Comparison of ENCODE assay signal across 16 cellular contexts in genomic region chr1:99176753-99177152, GRCh38.
A peak's percentile ranks its signal among the peaks of the same experiment; 100 is the strongest.
DNase-seq lines count a peak whose midpoint lies in the region; ATAC-seq and TF ChIP-seq lines count a peak whose summit lies in the region.
"Had no signal": no experiment of that assay in that cellular context is flagged by ENCODE, and none has a peak within 500 bp of the region (broad histone marks: within the 10 kb centered on the region; RNA-seq: fewer than 3 reads in every experiment).

No MANE protein-coding gene starts in this region.

- CTCF ChIA-PET in IMR-90 (lab: Yijun Ruan, JAX): interaction anchor here (0.6 kb wide), 1 partner anchor 1181 kb away, joined by 3 read pairs; no protein-coding TSS in a partner anchor
- CTCF ChIA-PET in PC-3 (lab: Charles Lee): no interaction called here

- H3K4me1 ChIP-seq in IMR-90 (ENCODE audit: control insufficient read depth, insufficient read depth, low read length) (no peaks in the 10 kb centered on the region), PC-3 (ENCODE audit: insufficient read depth, low read length) (peaks cover 30% of the 10 kb centered on the region), neural progenitor cell (no peaks in the 10 kb centered on the region)

- no peak overlapping the region for H2BK20ac ChIP-seq in IMR-90 (ENCODE audit: low read depth, low read length)

- no peak overlapping the region for H2BK5ac ChIP-seq in IMR-90 (ENCODE audit: low read depth, low read length, poor library complexity, severe bottlenecking)

- no peak overlapping the region for H3K14ac ChIP-seq in IMR-90 (replicated peaks; ENCODE audit: low read depth, low read length)

- POLR2A ChIA-PET in IMR-90 (lab: Charles Lee; ENCODE audit: unreplicated experiment): interaction anchor here (0.6 kb wide), 1 partner anchor 478 kb away, joined by 6 read pairs; no protein-coding TSS in a partner anchor
- POLR2A ChIA-PET in PC-3 (lab: Charles Lee; ENCODE audit: unreplicated experiment): interaction anchor here (0.6 kb wide), 1 partner anchor 292 kb away, joined by 4 read pairs; no protein-coding TSS in a partner anchor

- H3K9me3 ChIP-seq in IMR-90 (ENCODE audit: control insufficient read depth, insufficient read depth, low read length) (no peaks in the 10 kb centered on the region), PC-3 (ENCODE audit: low read length) (no peaks in the 10 kb centered on the region), neural progenitor cell (ENCODE audit: low read depth) (no peaks in the 10 kb centered on the region)

- H3K36me3 ChIP-seq in IMR-90 (ENCODE audit: control insufficient read depth, insufficient read depth, low read length): no peaks in the 10 kb centered on the region
- no peaks in the 10 kb centered on the region for H3K36me3 ChIP-seq in PC-3 (ENCODE audit: low read depth, low read length)
- H3K36me3 ChIP-seq in brain microvascular endothelial cell (replicated peaks): no peaks in the 10 kb centered on the region
- no peaks in the 10 kb centered on the region for H3K36me3 ChIP-seq in neural progenitor cell
- H3K36me3 ChIP-seq: MG63 had no signal

- H3K4me3 ChIP-seq in IMR-90 (ENCODE audit: insufficient read depth, low read depth, low read length) (no peak overlapping the region), PC-3 (ENCODE audit: low read length) (no peak overlapping the region), brain microvascular endothelial cell (ENCODE audit: low read depth, low read length) (no peak overlapping the region), neural progenitor cell (no peak overlapping the region)
- H3K4me3 ChIP-seq: MG63 had no signal

- no peak overlapping the region for H3K27ac ChIP-seq in IMR-90 (ENCODE audit: insufficient read depth, low read length)
- no peak overlapping the region for H3K27ac ChIP-seq in PC-3 (ENCODE audit: low read length)
- no peak overlapping the region for H3K27ac ChIP-seq in brain microvascular endothelial cell
- H3K27ac ChIP-seq in neural progenitor cell: no peak overlapping the region

- TF ChIP-seq CTCF in IMR-90 (conservative IDR thresholded peaks at IDR 0.05; ENCODE audit: low read depth, low read length) (no peak), PC-3 (conservative IDR thresholded peaks at IDR 0.05; ENCODE audit: low read depth, low read length) (no peak), brain microvascular endothelial cell (IDR thresholded peaks at IDR 0.05; ENCODE audit: low read depth, low read length, missing control alignments) (no peak), neural progenitor cell (IDR thresholded peaks at IDR 0.05) (no peak)

- H3K27me3 Mint-ChIP-seq in neural progenitor cell (ENCODE audit: insufficient read depth, low read depth): no peaks in the 10 kb centered on the region

- H3K4me2 ChIP-seq in IMR-90 (ENCODE audit: low read depth, low read length) (peak overlapping the region; percentile 50; the same call in 1 of the 2 replicates), PC-3 (ENCODE audit: low read length) (peak overlapping the region; percentile 15), neural progenitor cell (no peak overlapping the region)

- H2BK15ac ChIP-seq in IMR-90 (ENCODE audit: low read depth, low read length): no peak overlapping the region

- WGBS in IMR-90 (ENCODE audit: extremely low coverage in 2 of 2, insufficient read length in 1 of 2), 2 experiments: no CpG with 5 or more reads among the region's 1 CpG

- no peaks in the 10 kb centered on the region for H3K79me1 ChIP-seq in IMR-90 (ENCODE audit: low read depth in 1 of 2, low read length in 2 of 2)

- no peak overlapping the region for H3K27ac Mint-ChIP-seq in neural progenitor cell
- H3K27ac Mint-ChIP-seq: B cell, CD14-positive monocyte had no signal

- H3K4me3 Mint-ChIP-seq in neural progenitor cell: no peak overlapping the region
- H3K4me3 Mint-ChIP-seq: B cell, CD14-positive monocyte had no signal

- TF ChIP-seq POLR2A in IMR-90 (IDR thresholded peaks at IDR 0.05; ENCODE audit: low read depth, low read length): no peak

- DNase-seq in IMR-90 (peak; percentile 65), PC-3 (peak; percentile 11), brain microvascular endothelial cell (peak; percentile 22), neural progenitor cell (ENCODE audit: low spot score) (no peak), NCI-H187 (lab: John Stamatoyannopoulos, UW) (no peak), middle frontal gyrus (ENCODE audit: extremely low spot score, low spot score) (no peak), SKM-1 (lab: John Stamatoyannopoulos, UW; ENCODE audit: unreplicated experiment) (no peak)
- DNase-seq: MG63; NCI-H1930; NCI-H2171; NK-92 treated with Interleukin-12 subunit alpha and Interleukin-12 subunit beta, amount 100 ng/mL, for 24 hours; SIG-M5 had no signal

- H3K9me1 ChIP-seq in IMR-90 (ENCODE audit: insufficient read depth, low read length): no peaks in the 10 kb centered on the region

- TF ChIP-seq RAD21 in IMR-90 (IDR thresholded peaks at IDR 0.05; ENCODE audit: low read length): no peak

- no peaks in the 10 kb centered on the region for H3K4me1 Mint-ChIP-seq in neural progenitor cell
- H3K4me1 Mint-ChIP-seq: B cell, CD14-positive monocyte had no signal

- H3F3A ChIP-seq in PC-3 (ENCODE audit: low read length, unreplicated experiment) (no peaks in the 10 kb centered on the region), neural progenitor cell (ENCODE audit: low read depth) (no peaks in the 10 kb centered on the region)

- H2AK5ac ChIP-seq in IMR-90 (ENCODE audit: low read depth, low read length): no peak overlapping the region

- H3K4ac ChIP-seq in IMR-90 (ENCODE audit: low read depth, low read length): no peak overlapping the region

- no peaks in the 10 kb centered on the region for H3K36me3 Mint-ChIP-seq in neural progenitor cell
- H3K36me3 Mint-ChIP-seq: CD14-positive monocyte had no signal

- H3K18ac ChIP-seq in IMR-90 (ENCODE audit: low read depth, low read length): no peak overlapping the region

- in situ Hi-C loops in IMR-90 (cut with MboI; ENCODE audit: low sequenced_read_pairs) (loop anchor here (5.0 kb wide), 1 partner anchor 516 kb away; no protein-coding TSS in a partner anchor), brain microvascular endothelial cell (cut with HindIII; ENCODE audit: low pct_ligation_motif_present, low sequenced_read_pairs) (no loop called here)

- H4K20me1 ChIP-seq in IMR-90 (ENCODE audit: insufficient read depth, low read length) (no peaks in the 10 kb centered on the region), PC-3 (ENCODE audit: low read length) (no peaks in the 10 kb centered on the region), neural progenitor cell (ENCODE audit: low read depth) (no peaks in the 10 kb centered on the region)

- H4K8ac ChIP-seq in IMR-90 (ENCODE audit: low read depth in 2 of 2, low read length in 2 of 2): no peak overlapping the region

- no peak overlapping the region for H2AFZ ChIP-seq in IMR-90 (replicated peaks; ENCODE audit: low read length, poor library complexity)
- H2AFZ ChIP-seq in PC-3 (ENCODE audit: low read length): 0 out of 2 replicates have a peak overlapping the region, but pooled peaks have one; percentile 34
- peak overlapping the region; percentile 0 for H2AFZ ChIP-seq in neural progenitor cell (replicated peaks)

- dilution Hi-C loops in IMR-90 (cut with HindIII; ENCODE audit: low sequenced_read_pairs, unreplicated experiment): no loop called here

- no peaks in the 10 kb centered on the region for H3K79me2 ChIP-seq in PC-3 (ENCODE audit: low read length)
- H3K79me2 ChIP-seq in neural progenitor cell (ENCODE audit: low read depth): no peaks in the 10 kb centered on the region

- no peak for ATAC-seq in IMR-90 (ENCODE audit: low read depth)
- ATAC-seq in PC-3: peak; percentile 39
- no peak for ATAC-seq in GM19395 (IDR thresholded peaks at IDR 0.05; ENCODE audit: unreplicated experiment)
- ATAC-seq: Panc1 had no signal

- no peak overlapping the region for H3K56ac ChIP-seq in IMR-90 (ENCODE audit: extremely low read depth, insufficient read depth, low read length)

- no peaks in the 10 kb centered on the region for H3K9me3 Mint-ChIP-seq in neural progenitor cell
- H3K9me3 Mint-ChIP-seq: CD14-positive monocyte had no signal

- intact Hi-C loops in IMR-90 (cut with micrococcal nuclease): loop anchor here (5.0 kb wide), 1 partner anchor 511 kb away; no protein-coding TSS in a partner anchor
- intact Hi-C loops in PC-3 (cut with micrococcal nuclease): loop anchor here (1.0 to 2.0 kb wide), 4 partner anchors 186 to 382 kb away; no protein-coding TSS in a partner anchor

- no peak overlapping the region for H4K91ac ChIP-seq in IMR-90 (ENCODE audit: insufficient read depth, low read depth, low read length)

- BruUV-seq in IMR-90 (replicated peaks; lab: Mats Ljungman, UMichigan) (no TSS peak), PC-3 (replicated peaks; lab: Mats Ljungman, UMichigan) (no TSS peak)

- H4K5ac ChIP-seq in IMR-90 (ENCODE audit: low read depth, low read length): no peak overlapping the region

- H3K9me2 ChIP-seq in PC-3 (replicated peaks; ENCODE audit: low read length): no peaks in the 10 kb centered on the region

- no peak overlapping the region for H2BK120ac ChIP-seq in IMR-90 (ENCODE audit: low read depth, low read length)

- no peaks in the 10 kb centered on the region for H3K27me3 ChIP-seq in IMR-90 (ENCODE audit: control insufficient read depth, insufficient read depth, low read length)
- no peaks in the 10 kb centered on the region for H3K27me3 ChIP-seq in PC-3 (ENCODE audit: low read length)
- no peaks in the 10 kb centered on the region for H3K27me3 ChIP-seq in brain microvascular endothelial cell (replicated peaks)
- H3K27me3 ChIP-seq in neural progenitor cell: no peaks in the 10 kb centered on the region
- H3K27me3 ChIP-seq: MG63 had no signal

- H3K9ac ChIP-seq in IMR-90 (ENCODE audit: low read depth, low read length) (no peak overlapping the region), PC-3 (ENCODE audit: low read length) (no peak overlapping the region), neural progenitor cell (no peak overlapping the region)

- no peak overlapping the region for H2AK9ac ChIP-seq in IMR-90 (replicated peaks; ENCODE audit: low read depth, low read length, poor library complexity)

- no peak overlapping the region for H3K23ac ChIP-seq in IMR-90 (ENCODE audit: low read depth, low read length)

TF ChIP-seq in IMR-90, 13 proteins besides CTCF, POLR2A, EP300 and RAD21 (continues in another document):
- TF ChIP-seq ELK1 (IDR thresholded peaks at IDR 0.05; ENCODE audit: borderline replicate concordance, low read depth, low read length) (no peak), MAFK (IDR thresholded peaks at IDR 0.05; ENCODE audit: low read depth, low read length) (no peak), CHD1 (IDR thresholded peaks at IDR 0.05; ENCODE audit: low read depth, low read length) (no peak), SMC3 (IDR thresholded peaks at IDR 0.05; ENCODE audit: low read depth, low read length) (no peak), FOS (IDR thresholded peaks at IDR 0.05; ENCODE audit: low read depth, low read length) (no peak)

Comparison
In these comparisons a context has a peak if more than half of its experiments do, and no peak if none do; other contexts are left out.
1. DNase-seq: peak in IMR-90 (single experiment), PC-3 (single experiment) and brain microvascular endothelial cell (single experiment); none in neural progenitor cell (single experiment), NCI-H187 (0 of 2), middle frontal gyrus (single experiment) and SKM-1 (single experiment).